In the genomic region with DNA sequence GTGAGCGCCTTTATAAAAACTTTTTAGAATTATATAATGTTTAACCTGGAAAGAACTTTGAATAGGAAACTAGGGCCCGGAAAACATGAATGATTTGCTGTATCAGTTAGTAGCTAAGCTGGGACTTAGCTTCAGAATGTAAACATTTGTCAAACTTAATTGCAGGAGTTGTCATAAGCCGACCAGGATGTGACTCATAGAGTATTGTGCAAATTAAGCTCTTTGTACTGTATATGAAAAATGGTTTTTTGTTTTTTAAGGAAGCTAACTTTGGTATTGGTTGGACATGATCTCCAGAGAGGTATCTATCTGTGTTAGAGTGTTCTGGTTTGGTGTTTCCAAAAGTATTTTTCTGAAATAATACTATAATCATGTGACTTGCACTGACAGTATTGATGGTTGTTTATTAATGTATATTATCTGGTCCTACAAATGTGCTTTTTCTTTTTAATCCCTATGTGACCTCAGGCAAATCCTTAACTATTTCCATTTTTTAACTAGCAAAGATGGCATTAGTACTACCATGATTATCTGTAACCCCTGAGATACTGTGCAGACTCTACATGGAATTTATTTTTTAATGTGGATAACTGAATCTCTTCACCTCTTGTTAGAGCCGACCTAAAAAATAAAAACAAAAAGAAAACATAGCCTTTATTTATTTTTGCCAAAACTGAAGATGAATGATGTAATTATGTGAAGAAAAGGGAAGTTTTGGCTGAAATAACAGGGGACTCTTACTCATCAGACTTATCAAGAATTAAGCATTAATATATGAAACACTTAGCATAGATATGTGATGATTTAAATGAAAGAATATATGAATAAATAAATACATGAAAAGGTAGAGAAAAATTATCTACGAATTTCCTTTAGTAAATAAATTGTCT, we compare ENCODE assay signal across 10 cellular contexts. TPM values are rescaled to one million over a fixed set of nuclear protein-coding genes. Genes with fewer than 3 reads are reported as not detected.
A peak's percentile ranks its signal among the peaks of the same experiment; 100 is the strongest.
DNase-seq lines count a peak whose midpoint lies in the region; ATAC-seq and TF ChIP-seq lines count a peak whose summit lies in the region.
"Had no signal": no experiment of that assay in that cellular context is flagged by ENCODE, and none has a peak within 500 bp of the region (broad histone marks: within the 10 kb centered on the region; RNA-seq: fewer than 3 reads in every experiment).

No MANE protein-coding gene starts in this region.

- POLR2A ChIA-PET in IMR-90 (lab: Charles Lee; ENCODE audit: unreplicated experiment), result no interaction called here

- TF ChIP-seq RAD21 in IMR-90 (IDR thresholded peaks at IDR 0.05; ENCODE audit: low read length), result no peak

- ATAC-seq in IMR-90 (ENCODE audit: low read depth) (peak; percentile 68), GM21360 (IDR thresholded peaks at IDR 0.05; ENCODE audit: unreplicated experiment) (no peak), HG03135 (IDR thresholded peaks at IDR 0.05; ENCODE audit: unreplicated experiment) (no peak)
- ATAC-seq: stimulated activated memory B cell treated with anti-CD40 and anti-IgM and Interleukin-4, amounts not matched to agents 10 μg/mL and 1 μg/mL and 100 μg/mL, for 72 hours had no signal

- H3K4me3 ChIP-seq in BLaER1 treated with 17β-estradiol and CSF1 and Interleukin-3, amounts not matched to agents 10 nM and 100 nM, result no peak overlapping the region
- H3K4me3 ChIP-seq in IMR-90 (ENCODE audit: insufficient read depth, low read depth, low read length) (no peak overlapping the region), astrocyte of the cerebellum (ENCODE audit: low read depth, low read length) (no peak overlapping the region)

- no peak overlapping the region for H4K91ac ChIP-seq in IMR-90 (ENCODE audit: insufficient read depth, low read depth, low read length)

- peaks cover 4 to 49% (median 21%) of the 10 kb centered on the region in 11 experiments; a peak in 14 of 22 replicates for H4K20me1 ChIP-seq in BLaER1 treated with 17β-estradiol and CSF1 and Interleukin-3, amounts not matched to agents 10 nM and 100 nM
- H4K20me1 ChIP-seq in IMR-90 (ENCODE audit: insufficient read depth, low read length), result peaks cover 5% of the 10 kb centered on the region

- no peak overlapping the region for H3K4ac ChIP-seq in IMR-90 (ENCODE audit: low read depth, low read length)

- H3K9ac ChIP-seq in BLaER1 treated with 17β-estradiol and CSF1 and Interleukin-3, amounts not matched to agents 10 nM and 100 nM, result peak overlapping the region in 5 of 11 experiments; percentile 21 to 67 (median 23); a peak in 7 of 22 replicates
- no peak overlapping the region for H3K9ac ChIP-seq in IMR-90 (ENCODE audit: low read depth, low read length)

- DNase-seq in IMR-90, result peak; percentile 86
- peak; percentile 15 for DNase-seq in astrocyte of the cerebellum (ENCODE audit: low read depth)
- DNase-seq in lung microvascular endothelial cell (ENCODE audit: low read depth in 2 of 2), result peak; percentile 92
- no peak for DNase-seq in NK-92 (lab: John Stamatoyannopoulos, UW; ENCODE audit: unreplicated experiment)
- no peak for DNase-seq in stimulated activated CD4-positive, alpha-beta T cell treated with anti-CD3 and anti-CD28 coated beads, Interleukin-2, amount 100 ng/mL, for 48 hours
- DNase-seq: NK-92 treated with Interleukin-12 subunit alpha and Interleukin-12 subunit beta, amount 100 ng/mL, for 24 hours had no signal

- H2AFZ ChIP-seq in IMR-90 (replicated peaks; ENCODE audit: low read length, poor library complexity), result no peak overlapping the region

- H3K4me1 ChIP-seq in BLaER1 treated with 17β-estradiol and CSF1 and Interleukin-3, amounts not matched to agents 10 nM and 100 nM, result peaks cover 0 to 65% (median 16%) of the 10 kb centered on the region in 10 experiments; a peak in 14 of 20 replicates
- peaks cover 5% of the 10 kb centered on the region for H3K4me1 ChIP-seq in IMR-90 (ENCODE audit: control insufficient read depth, insufficient read depth, low read length)

- peaks cover 26 to 40% of the 10 kb centered on the region in 2 experiments for H3K79me1 ChIP-seq in IMR-90 (ENCODE audit: low read depth in 1 of 2, low read length in 2 of 2)

- H3K56ac ChIP-seq in IMR-90 (ENCODE audit: extremely low read depth, insufficient read depth, low read length), result no peak overlapping the region

- dilution Hi-C loops in IMR-90 (cut with HindIII; ENCODE audit: low sequenced_read_pairs, unreplicated experiment), result no loop called here

- CTCF ChIA-PET in IMR-90 (lab: Yijun Ruan, JAX), result no interaction called here

- TF ChIP-seq CTCF in IMR-90 (conservative IDR thresholded peaks at IDR 0.05; ENCODE audit: low read depth, low read length) (no peak), astrocyte of the cerebellum (IDR thresholded peaks at IDR 0.05; ENCODE audit: low read depth, low read length, missing control alignments) (no peak)

- TF ChIP-seq POLR2A in IMR-90 (IDR thresholded peaks at IDR 0.05; ENCODE audit: low read depth, low read length), result no peak

- no peak overlapping the region for H4K8ac ChIP-seq in IMR-90 (ENCODE audit: low read depth in 2 of 2, low read length in 2 of 2)

- peak overlapping the region in 8 of 11 experiments; percentile 5 to 82 (median 59); a peak in 14 of 22 replicates for H3K4me2 ChIP-seq in BLaER1 treated with 17β-estradiol and CSF1 and Interleukin-3, amounts not matched to agents 10 nM and 100 nM
- peak overlapping the region; percentile 3; the same call in 1 of the 2 replicates for H3K4me2 ChIP-seq in IMR-90 (ENCODE audit: low read depth, low read length)

- H2BK5ac ChIP-seq in IMR-90 (ENCODE audit: low read depth, low read length, poor library complexity, severe bottlenecking), result peak overlapping the region; percentile 74

- H3K9me3 ChIP-seq in BLaER1 treated with 17β-estradiol and CSF1 and Interleukin-3, amounts not matched to agents 10 nM and 100 nM (replicated peaks in 1 of 11), result peaks cover 0 to 32% (median 25%) of the 10 kb centered on the region in 11 experiments; a peak in 20 of 22 replicates
- no peaks in the 10 kb centered on the region for H3K9me3 ChIP-seq in IMR-90 (ENCODE audit: control insufficient read depth, insufficient read depth, low read length)

- in situ Hi-C loops in IMR-90 (cut with MboI; ENCODE audit: low sequenced_read_pairs) (no loop called here), astrocyte of the cerebellum (cut with HindIII; ENCODE audit: low sequenced_read_pairs) (no loop called here)

- peaks cover 25 to 88% (median 57%) of the 10 kb centered on the region in 11 experiments; a peak in 21 of 22 replicates for H3K36me3 ChIP-seq in BLaER1 treated with 17β-estradiol and CSF1 and Interleukin-3, amounts not matched to agents 10 nM and 100 nM
- 0 out of 2 replicates have a peak, but pooled peaks cover 3% of the 10 kb centered on the region for H3K36me3 ChIP-seq in IMR-90 (ENCODE audit: control insufficient read depth, insufficient read depth, low read length)

- no peak overlapping the region for H3K23ac ChIP-seq in IMR-90 (ENCODE audit: low read depth, low read length)

- WGBS in IMR-90 (ENCODE audit: extremely low coverage in 2 of 2, insufficient read length in 1 of 2), 2 experiments, result 6% methylated on average over 2 of the region's 5 CpGs; no CpG with 5 or more reads in 1 of the 2 experiments

- no peak overlapping the region for H2BK15ac ChIP-seq in IMR-90 (ENCODE audit: low read depth, low read length)

- no peak overlapping the region for H2BK120ac ChIP-seq in IMR-90 (ENCODE audit: low read depth, low read length)

- H3K27ac ChIP-seq in BLaER1 treated with 17β-estradiol and CSF1 and Interleukin-3, amounts not matched to agents 10 nM and 100 nM, result peak overlapping the region in 7 of 11 experiments; percentile 39 to 86 (median 72); a peak in 14 of 22 replicates
- no peak overlapping the region for H3K27ac ChIP-seq in IMR-90 (ENCODE audit: insufficient read depth, low read length)

- no peak overlapping the region for H2AK9ac ChIP-seq in IMR-90 (replicated peaks; ENCODE audit: low read depth, low read length, poor library complexity)

- H2BK20ac ChIP-seq in IMR-90 (ENCODE audit: low read depth, low read length), result no peak overlapping the region

- H2AK5ac ChIP-seq in IMR-90 (ENCODE audit: low read depth, low read length), result no peak overlapping the region

- H4K5ac ChIP-seq in IMR-90 (ENCODE audit: low read depth, low read length), result no peak overlapping the region

- no peak overlapping the region for H3K18ac ChIP-seq in IMR-90 (ENCODE audit: low read depth, low read length)

- no TSS peak for BruUV-seq in IMR-90 (replicated peaks; lab: Mats Ljungman, UMichigan)

- intact Hi-C loops in IMR-90 (cut with micrococcal nuclease), result no loop called here

- no peaks in the 10 kb centered on the region for H3K27me3 ChIP-seq in BLaER1 treated with 17β-estradiol and CSF1 and Interleukin-3, amounts not matched to agents 10 nM and 100 nM
- H3K27me3 ChIP-seq in IMR-90 (ENCODE audit: control insufficient read depth, insufficient read depth, low read length), result no peaks in the 10 kb centered on the region

- peaks cover 3% of the 10 kb centered on the region for H3K9me1 ChIP-seq in IMR-90 (ENCODE audit: insufficient read depth, low read length)

- H3K14ac ChIP-seq in IMR-90 (replicated peaks; ENCODE audit: low read depth, low read length), result no peak overlapping the region

TF ChIP-seq in IMR-90, 13 proteins besides CTCF, POLR2A, EP300 and RAD21 (continues in another document):
- TF ChIP-seq MXI1 (IDR thresholded peaks at IDR 0.05; ENCODE audit: borderline replicate concordance, low read depth, low read length), result no peak
- peak; percentile 94 for TF ChIP-seq CEBPB (IDR thresholded peaks at IDR 0.05; ENCODE audit: low read depth, low read length)
- no peak for TF ChIP-seq ELK1 (IDR thresholded peaks at IDR 0.05; ENCODE audit: borderline replicate concordance, low read depth, low read length)
- TF ChIP-seq MAFK (IDR thresholded peaks at IDR 0.05; ENCODE audit: low read depth, low read length), result peak; percentile 6; the same call in 1 of the 2 replicates
- no peak for TF ChIP-seq RFX5 (IDR thresholded peaks at IDR 0.05; ENCODE audit: low read depth, low read length)

RNA-seq across cellular contexts. Expression of gene YIPF4, which starts 11.7 kb away (rescaled TPM):
- total RNA-seq in IMR-90 (2012; rRNA removed) (3.6 and 15.8 TPM in 2 replicates), lung microvascular endothelial cell (8.9 and 12.1 TPM in 2 replicates)
- 4.1 and 6.8 TPM in 2 replicates for polyA plus RNA-seq in IMR-90 (2012; rRNA removed)
- 0.77 and 1.0 TPM in 2 replicates for polyA plus RNA-seq in IMR-90 (2012; cell fraction: cytosol; rRNA removed)
- 0.65 and 2.0 TPM in 2 replicates for polyA plus RNA-seq in IMR-90 (2012; cell fraction: nucleus; rRNA removed; ENCODE audit: low replicate concordance)

RNA-seq across cellular contexts. Expression of gene NLRC4, which starts 24.7 kb away (rescaled TPM):
- total RNA-seq in IMR-90 (2012; rRNA removed) (not detected in 2 replicates), lung microvascular endothelial cell (not detected in 2 replicates)
- polyA plus RNA-seq in IMR-90 (2012; rRNA removed), result not detected in 2 replicates
- not detected in 2 replicates for polyA plus RNA-seq in IMR-90 (2012; cell fraction: cytosol; rRNA removed)
- not detected in 2 replicates for polyA plus RNA-seq in IMR-90 (2012; cell fraction: nucleus; rRNA removed; ENCODE audit: low replicate concordance)

Comparison
In these comparisons a context has a peak if more than half of its experiments do, and no peak if none do; other contexts are left out.
1. DNase-seq: peak in IMR-90 (single experiment), astrocyte of the cerebellum (single experiment) and lung microvascular endothelial cell (2 of 2); none in NK-92 (single experiment) and stimulated activated CD4-positive, alpha-beta T cell treated with anti-CD3 and anti-CD28 coated beads, Interleukin-2, amount 100 ng/mL, for 48 hours (0 of 2).